Comparison of ENCODE assay signal across 1 cellular context in the genomic region with DNA sequence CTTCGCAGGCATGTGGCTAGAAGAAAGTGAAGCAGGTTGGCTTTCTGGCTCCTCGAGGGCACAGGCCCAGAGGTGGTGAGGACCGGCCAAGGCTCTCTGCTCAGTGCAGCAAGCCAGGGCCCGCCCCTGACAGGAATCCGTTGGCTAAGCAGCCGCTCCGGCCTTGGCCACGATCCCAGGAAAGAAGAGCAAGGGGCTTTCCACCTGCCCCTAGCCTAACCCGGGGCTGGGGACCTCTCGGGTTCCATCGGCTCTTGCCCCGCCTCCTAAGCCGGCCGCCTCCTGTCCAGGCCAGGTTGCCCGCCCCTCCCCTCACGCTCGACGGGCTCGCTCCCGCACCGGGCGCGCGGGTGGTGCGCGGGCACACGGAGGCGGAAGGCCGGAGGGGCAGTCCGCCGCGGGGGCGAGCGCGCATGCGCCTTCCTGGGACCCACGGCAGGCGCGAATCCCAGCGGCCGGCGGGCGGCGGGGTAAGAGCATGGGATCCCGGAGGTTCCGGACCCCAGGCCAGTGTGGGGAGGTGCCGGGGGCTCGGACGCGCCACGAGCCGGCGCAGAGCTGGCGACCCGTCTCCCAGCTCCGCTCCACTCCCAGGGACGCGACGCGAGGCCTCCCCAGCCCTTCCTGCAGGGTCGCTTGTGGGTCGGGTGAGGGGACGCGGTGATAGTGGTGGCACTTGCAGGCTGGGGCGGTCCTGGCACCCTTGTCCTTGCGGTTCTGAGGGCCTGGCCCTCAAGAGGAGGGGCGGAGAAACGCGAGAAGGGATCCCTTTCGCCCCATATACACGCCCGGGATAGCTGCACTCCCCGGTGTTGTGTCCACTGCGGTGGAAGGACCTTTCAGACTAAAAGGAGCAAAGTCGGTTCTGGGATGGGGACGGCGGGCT.
TF ChIP-seq lines count a peak whose summit lies in the region.

Gene ALG6 (plus strand): TSS at position 410 of the 886 bp plus-strand sequence. CDS start 3,351 bp downstream, outside the sequence.

TF ChIP-seq in HepG2, 621 proteins besides CTCF, POLR2A, EP300 and RAD21 (continued from another document and continues in another):
- TF ChIP-seq, protein P1, sequence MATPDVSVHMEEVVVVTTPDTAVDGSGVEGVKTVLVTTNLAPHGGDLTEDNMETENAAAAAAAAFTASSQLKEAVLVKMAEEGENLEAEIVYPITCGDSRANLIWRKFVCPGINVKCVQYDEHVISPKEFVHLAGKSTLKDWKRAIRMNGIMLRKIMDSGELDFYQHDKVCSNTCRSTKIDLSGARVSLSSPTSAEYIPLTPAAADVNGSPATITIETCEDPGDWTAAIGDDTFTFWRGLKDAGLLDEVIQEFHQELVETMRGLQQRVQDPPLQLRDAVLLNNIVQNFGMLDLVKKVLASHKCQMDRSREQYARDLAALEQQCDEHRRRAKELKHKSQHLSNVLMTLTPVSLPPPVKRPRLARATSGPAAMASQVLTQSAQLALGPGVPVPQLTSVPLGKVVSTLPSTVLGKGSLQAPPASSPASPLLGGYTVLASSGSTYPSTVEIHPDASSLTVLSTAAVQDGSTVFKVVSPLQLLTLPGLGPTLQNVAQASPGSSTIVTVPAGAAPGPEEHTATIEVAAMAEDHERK (CRISPR knock-in tag; IDR thresholded peaks at IDR 0.05; ENCODE audit: low read depth), result peak; percentile 92
- TF ChIP-seq, protein P2, sequence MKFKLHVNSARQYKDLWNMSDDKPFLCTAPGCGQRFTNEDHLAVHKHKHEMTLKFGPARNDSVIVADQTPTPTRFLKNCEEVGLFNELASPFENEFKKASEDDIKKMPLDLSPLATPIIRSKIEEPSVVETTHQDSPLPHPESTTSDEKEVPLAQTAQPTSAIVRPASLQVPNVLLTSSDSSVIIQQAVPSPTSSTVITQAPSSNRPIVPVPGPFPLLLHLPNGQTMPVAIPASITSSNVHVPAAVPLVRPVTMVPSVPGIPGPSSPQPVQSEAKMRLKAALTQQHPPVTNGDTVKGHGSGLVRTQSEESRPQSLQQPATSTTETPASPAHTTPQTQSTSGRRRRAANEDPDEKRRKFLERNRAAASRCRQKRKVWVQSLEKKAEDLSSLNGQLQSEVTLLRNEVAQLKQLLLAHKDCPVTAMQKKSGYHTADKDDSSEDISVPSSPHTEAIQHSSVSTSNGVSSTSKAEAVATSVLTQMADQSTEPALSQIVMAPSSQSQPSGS (CRISPR knock-in tag; IDR thresholded peaks at IDR 0.05), result no peak
- TF ChIP-seq, protein P3, sequence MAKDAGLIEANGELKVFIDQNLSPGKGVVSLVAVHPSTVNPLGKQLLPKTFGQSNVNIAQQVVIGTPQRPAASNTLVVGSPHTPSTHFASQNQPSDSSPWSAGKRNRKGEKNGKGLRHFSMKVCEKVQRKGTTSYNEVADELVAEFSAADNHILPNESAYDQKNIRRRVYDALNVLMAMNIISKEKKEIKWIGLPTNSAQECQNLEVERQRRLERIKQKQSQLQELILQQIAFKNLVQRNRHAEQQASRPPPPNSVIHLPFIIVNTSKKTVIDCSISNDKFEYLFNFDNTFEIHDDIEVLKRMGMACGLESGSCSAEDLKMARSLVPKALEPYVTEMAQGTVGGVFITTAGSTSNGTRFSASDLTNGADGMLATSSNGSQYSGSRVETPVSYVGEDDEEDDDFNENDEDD (CRISPR knock-in tag; IDR thresholded peaks at IDR 0.05; ENCODE audit: borderline replicate concordance), result peak; percentile 72; the same call in 1 of the 2 replicates
- TF ChIP-seq ZNF543 (CRISPR knock-in tag; IDR thresholded peaks at IDR 0.05), result 0 out of 2 replicates have a peak, but pooled peaks have one; percentile 7
- TF ChIP-seq FOSL1 (CRISPR knock-in tag; IDR thresholded peaks at IDR 0.05; ENCODE audit: borderline replicate concordance), result no peak
- TF ChIP-seq AHR (CRISPR knock-in tag; IDR thresholded peaks at IDR 0.05), result peak; percentile 75; the same call in 1 of the 2 replicates
- no peak for TF ChIP-seq NAIF1 (CRISPR knock-in tag; IDR thresholded peaks at IDR 0.05; ENCODE audit: borderline replicate concordance)
- no peak for TF ChIP-seq E2F1 (CRISPR knock-in tag; IDR thresholded peaks at IDR 0.05)
- TF ChIP-seq ZBTB10 (CRISPR knock-in tag; IDR thresholded peaks at IDR 0.05; ENCODE audit: borderline replicate concordance), result no peak
- TF ChIP-seq, protein P4, sequence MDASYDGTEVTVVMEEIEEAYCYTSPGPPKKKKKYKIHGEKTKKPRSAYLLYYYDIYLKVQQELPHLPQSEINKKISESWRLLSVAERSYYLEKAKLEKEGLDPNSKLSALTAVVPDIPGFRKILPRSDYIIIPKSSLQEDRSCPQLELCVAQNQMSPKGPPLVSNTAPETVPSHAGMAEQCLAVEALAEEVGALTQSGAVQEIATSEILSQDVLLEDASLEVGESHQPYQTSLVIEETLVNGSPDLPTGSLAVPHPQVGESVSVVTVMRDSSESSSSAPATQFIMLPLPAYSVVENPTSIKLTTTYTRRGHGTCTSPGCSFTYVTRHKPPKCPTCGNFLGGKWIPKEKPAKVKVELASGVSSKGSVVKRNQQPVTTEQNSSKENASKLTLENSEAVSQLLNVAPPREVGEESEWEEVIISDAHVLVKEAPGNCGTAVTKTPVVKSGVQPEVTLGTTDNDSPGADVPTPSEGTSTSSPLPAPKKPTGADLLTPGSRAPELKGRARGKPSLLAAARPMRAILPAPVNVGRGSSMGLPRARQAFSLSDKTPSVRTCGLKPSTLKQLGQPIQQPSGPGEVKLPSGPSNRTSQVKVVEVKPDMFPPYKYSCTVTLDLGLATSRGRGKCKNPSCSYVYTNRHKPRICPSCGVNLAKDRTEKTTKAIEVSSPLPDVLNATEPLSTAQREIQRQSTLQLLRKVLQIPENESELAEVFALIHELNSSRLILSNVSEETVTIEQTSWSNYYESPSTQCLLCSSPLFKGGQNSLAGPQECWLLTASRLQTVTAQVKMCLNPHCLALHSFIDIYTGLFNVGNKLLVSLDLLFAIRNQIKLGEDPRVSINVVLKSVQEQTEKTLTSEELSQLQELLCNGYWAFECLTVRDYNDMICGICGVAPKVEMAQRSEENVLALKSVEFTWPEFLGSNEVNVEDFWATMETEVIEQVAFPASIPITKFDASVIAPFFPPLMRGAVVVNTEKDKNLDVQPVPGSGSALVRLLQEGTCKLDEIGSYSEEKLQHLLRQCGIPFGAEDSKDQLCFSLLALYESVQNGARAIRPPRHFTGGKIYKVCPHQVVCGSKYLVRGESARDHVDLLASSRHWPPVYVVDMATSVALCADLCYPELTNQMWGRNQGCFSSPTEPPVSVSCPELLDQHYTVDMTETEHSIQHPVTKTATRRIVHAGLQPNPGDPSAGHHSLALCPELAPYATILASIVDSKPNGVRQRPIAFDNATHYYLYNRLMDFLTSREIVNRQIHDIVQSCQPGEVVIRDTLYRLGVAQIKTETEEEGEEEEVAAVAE (CRISPR knock-in tag; IDR thresholded peaks at IDR 0.05; ENCODE audit: borderline replicate concordance), result no peak
- no peak for TF ChIP-seq NR2C2 (CRISPR knock-in tag; IDR thresholded peaks at IDR 0.05; ENCODE audit: borderline replicate concordance)
- TF ChIP-seq SKIL (CRISPR knock-in tag; IDR thresholded peaks at IDR 0.05; ENCODE audit: borderline replicate concordance), result no peak
- peak; percentile 56; the same call in 1 of the 2 replicates for TF ChIP-seq ZNF142 (CRISPR knock-in tag; IDR thresholded peaks at IDR 0.05)
- peak; percentile 63 for TF ChIP-seq ZNF777 (CRISPR knock-in tag; IDR thresholded peaks at IDR 0.05)
- peak; percentile 66; the same call in 1 of the 2 replicates for TF ChIP-seq ZNF558 (CRISPR knock-in tag; IDR thresholded peaks at IDR 0.05; ENCODE audit: borderline replicate concordance)
- TF ChIP-seq WIZ (CRISPR knock-in tag; IDR thresholded peaks at IDR 0.05), result no peak
- no peak for TF ChIP-seq ZNF180 (CRISPR knock-in tag; IDR thresholded peaks at IDR 0.05; ENCODE audit: borderline replicate concordance, low read depth)
- peak; percentile 65; the same call in 1 of the 2 replicates for TF ChIP-seq ZFP90 (CRISPR knock-in tag; IDR thresholded peaks at IDR 0.05; ENCODE audit: borderline replicate concordance)
- no peak for TF ChIP-seq SNAPC5 (CRISPR knock-in tag; IDR thresholded peaks at IDR 0.05; ENCODE audit: borderline replicate concordance)
- TF ChIP-seq ZNF83 (CRISPR knock-in tag; IDR thresholded peaks at IDR 0.05; ENCODE audit: borderline replicate concordance), result 0 out of 2 replicates have a peak, but pooled peaks have one; percentile 43
- no peak for TF ChIP-seq MBD4 (IDR thresholded peaks at IDR 0.05; ENCODE audit: borderline replicate concordance, low read length)
- TF ChIP-seq, protein P5, sequence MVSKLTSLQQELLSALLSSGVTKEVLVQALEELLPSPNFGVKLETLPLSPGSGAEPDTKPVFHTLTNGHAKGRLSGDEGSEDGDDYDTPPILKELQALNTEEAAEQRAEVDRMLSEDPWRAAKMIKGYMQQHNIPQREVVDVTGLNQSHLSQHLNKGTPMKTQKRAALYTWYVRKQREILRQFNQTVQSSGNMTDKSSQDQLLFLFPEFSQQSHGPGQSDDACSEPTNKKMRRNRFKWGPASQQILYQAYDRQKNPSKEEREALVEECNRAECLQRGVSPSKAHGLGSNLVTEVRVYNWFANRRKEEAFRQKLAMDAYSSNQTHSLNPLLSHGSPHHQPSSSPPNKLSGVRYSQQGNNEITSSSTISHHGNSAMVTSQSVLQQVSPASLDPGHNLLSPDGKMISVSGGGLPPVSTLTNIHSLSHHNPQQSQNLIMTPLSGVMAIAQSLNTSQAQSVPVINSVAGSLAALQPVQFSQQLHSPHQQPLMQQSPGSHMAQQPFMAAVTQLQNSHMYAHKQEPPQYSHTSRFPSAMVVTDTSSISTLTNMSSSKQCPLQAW (CRISPR knock-in tag; IDR thresholded peaks at IDR 0.05), result peak; percentile 28; the same call in 1 of the 2 replicates
